In genomic region chr13:32905864-32906180, GRCh38 we compare ENCODE assay signal across 12 cellular contexts.
DNase-seq lines count a peak whose midpoint lies in the region; ATAC-seq, FAIRE-seq and TF ChIP-seq lines count a peak whose summit lies in the region.
"Had no signal": no experiment of that assay in that cellular context is flagged by ENCODE, and none has a peak within 500 bp of the region (broad histone marks: within the 10 kb centered on the region; RNA-seq: fewer than 3 reads in every experiment).

No MANE protein-coding gene starts in this region.

- H3K9me3 ChIP-seq in left ventricle myocardium inferior (replicated peaks), result peaks cover 4% of the 10 kb centered on the region
- H3K9me3 ChIP-seq: SK-N-SH, stomach had no signal

- peaks cover 10% of the 10 kb centered on the region for H3K4me1 Mint-ChIP-seq in activated T-helper 17 cell treated with anti-CD3 and anti-CD28 coated beads, Interleukin-2, amount 50 U/mL, for 72 hours
- H3K4me1 Mint-ChIP-seq: neural progenitor cell had no signal

- no peak overlapping the region for H3K27ac ChIP-seq in left ventricle myocardium inferior (replicated peaks)
- H3K27ac ChIP-seq: neural progenitor cell had no signal

- no peak for TF ChIP-seq CTCF in left ventricle myocardium inferior (IDR thresholded peaks at IDR 0.05; ENCODE audit: borderline replicate concordance)

- peak; percentile 89 for FAIRE-seq in islet of Langerhans (lab: Jason Lieb, UNC)

- no peak overlapping the region for H3K4me3 ChIP-seq in left ventricle myocardium inferior
- H3K4me3 ChIP-seq: neural progenitor cell, stomach had no signal

- H3K9me3 Mint-ChIP-seq in activated T-helper 17 cell treated with anti-CD3 and anti-CD28 coated beads, Interleukin-2, amount 50 U/mL, for 72 hours, result no peaks in the 10 kb centered on the region

- peak overlapping the region; percentile 60 for H3K4me3 Mint-ChIP-seq in activated T-helper 17 cell treated with anti-CD3 and anti-CD28 coated beads, Interleukin-2, amount 50 U/mL, for 72 hours
- H3K4me3 Mint-ChIP-seq: neural progenitor cell had no signal

- H3K36me3 ChIP-seq in left ventricle myocardium inferior, result no peaks in the 10 kb centered on the region
- H3K36me3 ChIP-seq: neural progenitor cell, stomach had no signal

- no peaks in the 10 kb centered on the region for H3K27me3 ChIP-seq in left ventricle myocardium inferior (ENCODE audit: low read depth)
- H3K27me3 ChIP-seq: neural progenitor cell, stomach had no signal

- ATAC-seq in Right ventricle myocardium superior (ENCODE audit: poor library complexity) (peak; percentile 48), GM21381 (IDR thresholded peaks at IDR 0.05; ENCODE audit: unreplicated experiment) (no peak), GM21723 (IDR thresholded peaks at IDR 0.05; ENCODE audit: unreplicated experiment) (no peak), HG03175 (IDR thresholded peaks at IDR 0.05; ENCODE audit: unreplicated experiment) (no peak)
- ATAC-seq in activated T-helper 17 cell treated with anti-CD3 and anti-CD28 coated beads, Interleukin-2, amount 50 U/mL, for 72 hours (replicated peaks), result no peak

- intact Hi-C loops in Right ventricle myocardium superior (cut with DNase I), result no loop called here
- intact Hi-C loops in left ventricle myocardium inferior (cut with micrococcal nuclease), result no loop called here

- H3K27me3 Mint-ChIP-seq in activated T-helper 17 cell treated with anti-CD3 and anti-CD28 coated beads, Interleukin-2, amount 50 U/mL, for 72 hours, result peaks cover 18% of the 10 kb centered on the region

- H3K27ac Mint-ChIP-seq in activated T-helper 17 cell treated with anti-CD3 and anti-CD28 coated beads, Interleukin-2, amount 50 U/mL, for 72 hours, result peak overlapping the region; percentile 80
- H3K27ac Mint-ChIP-seq: neural progenitor cell had no signal

- DNase-seq in Right ventricle myocardium superior (peak; percentile 41), left ventricle myocardium inferior (no peak), NCI-H187 (lab: John Stamatoyannopoulos, UW) (no peak)
- DNase-seq: activated CD4-positive, alpha-beta T cell treated with anti-CD3 and anti-CD28 coated beads for 48 hours; SK-N-SH; stomach had no signal

- peaks cover 12% of the 10 kb centered on the region for H3K4me1 ChIP-seq in left ventricle myocardium inferior
- H3K4me1 ChIP-seq: neural progenitor cell had no signal

- H3K36me3 Mint-ChIP-seq in activated T-helper 17 cell treated with anti-CD3 and anti-CD28 coated beads, Interleukin-2, amount 50 U/mL, for 72 hours (ENCODE audit: low read depth), result no peaks in the 10 kb centered on the region
- H3K36me3 Mint-ChIP-seq: neural progenitor cell had no signal
